30 cellular contexts compared by ENCODE assay signal in genomic region chr2:48633143-48633542, GRCh38. TPM values are rescaled to one million over a fixed set of nuclear protein-coding genes. Genes with fewer than 3 reads are reported as not detected.
"Had no signal": no experiment of that assay in that cellular context is flagged by ENCODE, and none has a peak within 500 bp of the region (broad histone marks: within the 10 kb centered on the region; RNA-seq: fewer than 3 reads in every experiment).

No MANE protein-coding gene starts in this region.

- DNase-seq: activated CD4-positive, alpha-beta memory T cell treated with anti-CD3 and anti-CD28 coated beads for 36 hours; activated CD4-positive, alpha-beta T cell treated with anti-CD3 and anti-CD28 coated beads, Interleukin-2, amount 10 ng/mL, durations not matched to agents 24 days and 14 days; activated CD8-positive, alpha-beta memory T cell treated with anti-CD3 and anti-CD28 coated beads, Interleukin-2, amount 50 U/mL, for 4 hours; activated effector memory CD4-positive, alpha-beta T cell treated with anti-CD3 and anti-CD28 coated beads, Interleukin-2, amount 50 U/mL, for 16 hours; activated naive CD4-positive, alpha-beta T cell treated with anti-CD3 and anti-CD28 coated beads for 36 hours; activated naive CD8-positive, alpha-beta T cell treated with anti-CD3 and anti-CD28 coated beads for 36 hours; activated T-cell treated with anti-CD3 and anti-CD28 coated beads, Interleukin-2, amount 50 U/mL, for 1 hour; adrenal gland; central memory CD4-positive, alpha-beta T cell; foreskin keratinocyte; heart left ventricle; hypothalamus; left lung; lower lobe of right lung; mesenchymal stem cell; natural killer cell; right cardiac atrium; stimulated activated CD4-positive, alpha-beta T cell treated with anti-CD3 and anti-CD28 coated beads, Interleukin-2, amount 100 ng/mL, for 48 hours; stimulated activated naive CD8-positive, alpha-beta T cell treated with anti-CD3 and anti-CD28 coated beads, Interleukin-15, Interleukin-2, amounts not matched to agents 100 U/mL and 50 U/mL, for 24 hours; T-helper 17 cell; T1000; testis; uterus had no signal

- H3K27ac ChIP-seq: adrenal gland, breast epithelium, foreskin keratinocyte, heart left ventricle, left lung, lower lobe of right lung, neural progenitor cell, testis, uterus, VCaP had no signal

- H3K4me1 ChIP-seq: adrenal gland, breast epithelium, foreskin keratinocyte, heart left ventricle, left lung, lower lobe of right lung, neural progenitor cell, testis, uterus had no signal

- H3K27me3 ChIP-seq: adrenal gland, breast epithelium, heart left ventricle, left lung, neural progenitor cell, testis, uterus had no signal

- H3K4me3 ChIP-seq: adrenal gland, breast epithelium, heart left ventricle, left lung, lower lobe of right lung, neural progenitor cell, testis, uterus had no signal

- H3K36me3 ChIP-seq: adrenal gland, breast epithelium, heart left ventricle, left lung, lower lobe of right lung, neural progenitor cell, uterus had no signal

- H2AFZ ChIP-seq: neural progenitor cell had no signal

- H3K9ac ChIP-seq: neural progenitor cell had no signal

- H3K9me3 ChIP-seq: adrenal gland, lower lobe of right lung, testis, uterus had no signal

- H3K4me2 ChIP-seq: neural progenitor cell had no signal

RNA-seq across cellular contexts. Expression of gene GTF2A1L, which starts 15.5 kb away (rescaled TPM):
- total RNA-seq: activated CD4-positive, alpha-beta memory T cell treated with anti-CD3 and anti-CD28 coated beads for 36 hours; activated CD4-positive, alpha-beta T cell treated with anti-CD3 and anti-CD28 coated beads, Interleukin-2, amount 10 ng/mL, durations not matched to agents 24 days and 14 days; activated CD8-positive, alpha-beta memory T cell treated with anti-CD3 and anti-CD28 coated beads for 36 hours; activated naive CD4-positive, alpha-beta T cell treated with anti-CD3 and anti-CD28 coated beads for 36 hours; activated naive CD8-positive, alpha-beta T cell treated with anti-CD3 and anti-CD28 coated beads for 36 hours; activated T-helper 1 cell treated with anti-CD3 and anti-CD28 coated beads, Interleukin-12 subunit alpha, Interleukin-12 subunit beta, Interleukin-2, Interleukin-4 antibody, amounts not matched to agents 30 ng/mL and 10 ng/mL and 1 ng/mL, durations not matched to agents 14 hours and 24 hours and 36 hours; endothelial cell of umbilical vein; foreskin keratinocyte; lower lobe of right lung; mononuclear cell; natural killer cell; T-helper 17 cell had no signal
- polyA plus RNA-seq: right cardiac atrium had no signal
